In the genomic region with DNA sequence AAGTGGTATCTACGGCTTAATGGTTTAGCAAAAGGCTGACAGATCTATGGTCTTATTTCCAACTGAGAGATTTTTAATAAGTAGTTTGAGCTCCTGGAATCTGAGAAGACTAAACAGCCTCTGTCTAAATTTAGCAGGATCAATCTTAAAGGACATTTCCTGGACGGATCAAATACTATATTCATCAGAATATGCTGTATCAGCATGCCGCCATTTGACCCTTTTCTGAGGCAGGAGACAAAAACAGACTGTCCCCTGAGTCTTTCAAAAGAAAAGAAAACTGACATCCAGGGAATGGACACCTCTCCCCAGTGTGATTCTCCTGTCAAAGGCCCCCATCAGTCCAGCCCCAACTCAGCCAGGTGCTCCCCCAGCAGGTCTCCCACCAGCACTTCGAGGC, we compare ENCODE assay signal across 21 cellular contexts.
DNase-seq lines count a peak whose midpoint lies in the region; ATAC-seq, FAIRE-seq and TF ChIP-seq lines count a peak whose summit lies in the region.
"Had no signal": no experiment of that assay in that cellular context is flagged by ENCODE, and none has a peak within 500 bp of the region (broad histone marks: within the 10 kb centered on the region; RNA-seq: fewer than 3 reads in every experiment).

No MANE protein-coding gene starts in this region.

- H3K36me3 ChIP-seq in SK-N-MC (ENCODE audit: insufficient read depth, low read length) (no peaks in the 10 kb centered on the region), neural progenitor cell (no peaks in the 10 kb centered on the region), testis (ENCODE audit: low read depth, missing control alignments) (no peaks in the 10 kb centered on the region)
- H3K36me3 ChIP-seq: BLaER1 had no signal

- no peak for ATAC-seq in A549
- ATAC-seq: CD8-positive, alpha-beta T cell; GM23338; HCT116 had no signal

- H3F3A ChIP-seq in neural progenitor cell (ENCODE audit: low read depth), result no peaks in the 10 kb centered on the region

- no peak overlapping the region for H3K4me3 ChIP-seq in A549
- H3K4me3 ChIP-seq in SK-N-MC, result no peak overlapping the region
- H3K4me3 ChIP-seq in neural progenitor cell, result no peak overlapping the region
- no peak overlapping the region for H3K4me3 ChIP-seq in testis
- H3K4me3 ChIP-seq: BLaER1, GM23338 had no signal

- H3K4me1 Mint-ChIP-seq in neural progenitor cell, result peaks cover 13% of the 10 kb centered on the region
- H3K4me1 Mint-ChIP-seq: B cell; CD4-positive, CD25-positive, alpha-beta regulatory T cell had no signal

- no peak overlapping the region for H2AFZ ChIP-seq in neural progenitor cell (replicated peaks)
- H2AFZ ChIP-seq: GM23338 had no signal

- no peaks in the 10 kb centered on the region for H3K79me2 ChIP-seq in neural progenitor cell (ENCODE audit: low read depth)

- no peak for FAIRE-seq in A549 (lab: Jason Lieb, UNC)
- FAIRE-seq: G401.6, GM12891, GM18507 had no signal

- 0 out of 3 replicates have a peak, but pooled peaks cover 4% of the 10 kb centered on the region for H3K4me1 ChIP-seq in A549
- H3K4me1 ChIP-seq in neural progenitor cell, result no peaks in the 10 kb centered on the region
- no peaks in the 10 kb centered on the region for H3K4me1 ChIP-seq in testis
- H3K4me1 ChIP-seq: BLaER1, Caco-2 had no signal

- no peak overlapping the region for H3K4me3 Mint-ChIP-seq in neural progenitor cell
- H3K4me3 Mint-ChIP-seq: B cell; CD4-positive, CD25-positive, alpha-beta regulatory T cell; CD8-positive, alpha-beta T cell; GM23338; H9 had no signal

- DNase-seq in A549 (ENCODE audit: low read depth in 1 of 2, low spot score in 1 of 2) (no peak), SK-N-MC (ENCODE audit: low read depth, low spot score) (no peak), neural progenitor cell (ENCODE audit: low spot score) (no peak), iPS-NIHi11 (ENCODE audit: low spot score) (no peak), AG20443 (ENCODE audit: low spot score) (no peak), testis (no peak)
- DNase-seq: 8988T; Caco-2; CD4-positive, CD25-positive, alpha-beta regulatory T cell; CD8-positive, alpha-beta T cell; DMS153; DND-41; H9 had no signal

- POLR2A ChIA-PET in A549 (lab: Yijun Ruan, JAX), result no interaction called here

- TF ChIP-seq EP300 in A549 (IDR thresholded peaks at IDR 0.05), result no peak

- no peaks in the 10 kb centered on the region for H3K36me3 Mint-ChIP-seq in neural progenitor cell
- H3K36me3 Mint-ChIP-seq: CD4-positive, CD25-positive, alpha-beta regulatory T cell; CD8-positive, alpha-beta T cell had no signal

- H3K27me3 Mint-ChIP-seq in neural progenitor cell (ENCODE audit: insufficient read depth, low read depth), result peaks cover 4% of the 10 kb centered on the region
- H3K27me3 Mint-ChIP-seq: B cell had no signal

- intact Hi-C loops in testis (cut with DNase I; ENCODE audit: low total_unique reads), result no loop called here

- no peak overlapping the region for H3K9ac ChIP-seq in SK-N-MC (ENCODE audit: insufficient read length)
- H3K9ac ChIP-seq in neural progenitor cell, result no peak overlapping the region
- H3K9ac ChIP-seq: BLaER1 had no signal

- H4K20me1 ChIP-seq in neural progenitor cell (ENCODE audit: low read depth), result no peaks in the 10 kb centered on the region
- H4K20me1 ChIP-seq: BLaER1 had no signal

- no peaks in the 10 kb centered on the region for H3K9me3 ChIP-seq in A549
- H3K9me3 ChIP-seq in SK-N-MC (ENCODE audit: low read depth, low read length), result no peaks in the 10 kb centered on the region
- H3K9me3 ChIP-seq in neural progenitor cell (ENCODE audit: low read depth), result no peaks in the 10 kb centered on the region
- H3K9me3 ChIP-seq in testis, result no peaks in the 10 kb centered on the region
- H3K9me3 ChIP-seq: BLaER1, Caco-2 had no signal

- H3K4me2 ChIP-seq in A549, result no peak overlapping the region
- H3K4me2 ChIP-seq in neural progenitor cell, result no peak overlapping the region
- H3K4me2 ChIP-seq: BLaER1, GM23338 had no signal

- CTCF ChIA-PET in A549 (lab: Yijun Ruan, JAX), result no interaction called here

- no peaks in the 10 kb centered on the region for H3K27me3 ChIP-seq in neural progenitor cell
- no peaks in the 10 kb centered on the region for H3K27me3 ChIP-seq in testis
- H3K27me3 ChIP-seq: BLaER1 had no signal

- no peak for TF ChIP-seq POLR2A in A549 (IDR thresholded peaks at IDR 0.05; ENCODE audit: low read length)
- no peak for TF ChIP-seq POLR2A in testis (IDR thresholded peaks at IDR 0.05)

- H3K27ac ChIP-seq in A549 (no peak overlapping the region), SK-N-MC (peak overlapping the region; percentile 77; the same call in 1 of the 2 replicates), neural progenitor cell (no peak overlapping the region), testis (no peak overlapping the region)
- H3K27ac ChIP-seq: BLaER1, C4-2B had no signal

- TF ChIP-seq RAD21 in A549 (conservative IDR thresholded peaks at IDR 0.05 in 1 of 2, IDR thresholded peaks at IDR 0.05 in 1 of 2), result no peak

- 49% methylated on average over 4 of the region's 4 CpGs for WGBS in A549 (ENCODE audit: missing lambda C conversion rate)
- WGBS in testis, 2 donors, result 91 to 93% methylated on average over 4 of the region's 4 CpGs

- no peaks in the 10 kb centered on the region for H3K9me3 Mint-ChIP-seq in neural progenitor cell
- H3K9me3 Mint-ChIP-seq: CD8-positive, alpha-beta T cell; GM23338; H9 had no signal

- peak overlapping the region; percentile 39 for H3K27ac Mint-ChIP-seq in neural progenitor cell
- H3K27ac Mint-ChIP-seq: B cell; CD4-positive, CD25-positive, alpha-beta regulatory T cell; CD8-positive, alpha-beta T cell; GM23338; H9 had no signal

- TF ChIP-seq CTCF in A549 (IDR thresholded peaks at IDR 0.05) (no peak), neural progenitor cell (IDR thresholded peaks at IDR 0.05) (no peak), testis (IDR thresholded peaks at IDR 0.05) (no peak)

TF ChIP-seq in A549, 52 proteins besides CTCF, POLR2A, EP300 and RAD21:
- TF ChIP-seq, protein P1, sequence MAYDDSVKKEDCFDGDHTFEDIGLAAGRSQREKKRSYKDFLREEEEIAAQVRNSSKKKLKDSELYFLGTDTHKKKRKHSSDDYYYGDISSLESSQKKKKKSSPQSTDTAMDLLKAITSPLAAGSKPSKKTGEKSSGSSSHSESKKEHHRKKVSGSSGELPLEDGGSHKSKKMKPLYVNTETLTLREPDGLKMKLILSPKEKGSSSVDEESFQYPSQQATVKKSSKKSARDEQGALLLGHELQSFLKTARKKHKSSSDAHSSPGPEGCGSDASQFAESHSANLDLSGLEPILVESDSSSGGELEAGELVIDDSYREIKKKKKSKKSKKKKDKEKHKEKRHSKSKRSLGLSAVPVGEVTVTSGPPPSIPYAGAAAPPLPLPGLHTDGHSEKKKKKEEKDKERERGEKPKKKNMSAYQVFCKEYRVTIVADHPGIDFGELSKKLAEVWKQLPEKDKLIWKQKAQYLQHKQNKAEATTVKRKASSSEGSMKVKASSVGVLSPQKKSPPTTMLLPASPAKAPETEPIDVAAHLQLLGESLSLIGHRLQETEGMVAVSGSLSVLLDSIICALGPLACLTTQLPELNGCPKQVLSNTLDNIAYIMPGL (CRISPR knock-in tag; IDR thresholded peaks at IDR 0.05; ENCODE audit: borderline replicate concordance), result no peak
- peak; percentile 76 for TF ChIP-seq MAFK (IDR thresholded peaks at IDR 0.05; ENCODE audit: partially characterized antibody)
TF ChIP-seq in A549: peak in this region for 1.
